Comparison of ENCODE assay signal across 1 cellular context in genomic region chr5:179504600-179505396, GRCh38.
TF ChIP-seq lines count a peak whose summit lies in the region.

No MANE protein-coding gene starts in this region.

TF ChIP-seq in HepG2, 621 proteins besides CTCF, POLR2A, EP300 and RAD21 (continued from another document and continues in another):
- TF ChIP-seq, protein P1, sequence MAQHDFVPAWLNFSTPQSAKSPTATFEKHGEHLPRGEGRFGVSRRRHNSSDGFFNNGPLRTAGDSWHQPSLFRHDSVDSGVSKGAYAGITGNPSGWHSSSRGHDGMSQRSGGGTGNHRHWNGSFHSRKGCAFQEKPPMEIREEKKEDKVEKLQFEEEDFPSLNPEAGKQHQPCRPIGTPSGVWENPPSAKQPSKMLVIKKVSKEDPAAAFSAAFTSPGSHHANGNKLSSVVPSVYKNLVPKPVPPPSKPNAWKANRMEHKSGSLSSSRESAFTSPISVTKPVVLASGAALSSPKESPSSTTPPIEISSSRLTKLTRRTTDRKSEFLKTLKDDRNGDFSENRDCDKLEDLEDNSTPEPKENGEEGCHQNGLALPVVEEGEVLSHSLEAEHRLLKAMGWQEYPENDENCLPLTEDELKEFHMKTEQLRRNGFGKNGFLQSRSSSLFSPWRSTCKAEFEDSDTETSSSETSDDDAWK (CRISPR knock-in tag; IDR thresholded peaks at IDR 0.05): no peak
- peak; percentile 60 for TF ChIP-seq PHF8 (CRISPR knock-in tag; IDR thresholded peaks at IDR 0.05)
- no peak for TF ChIP-seq MZF1 (CRISPR knock-in tag; IDR thresholded peaks at IDR 0.05; ENCODE audit: borderline replicate concordance)
- peak; percentile 33; the same call in 1 of the 2 replicates for TF ChIP-seq ZNF766 (CRISPR knock-in tag; IDR thresholded peaks at IDR 0.05; ENCODE audit: borderline replicate concordance)
- 0 out of 2 replicates have a peak, but pooled peaks have one; percentile 54 for TF ChIP-seq WIZ (CRISPR knock-in tag; IDR thresholded peaks at IDR 0.05)
- no peak for TF ChIP-seq CBX5 (CRISPR knock-in tag; IDR thresholded peaks at IDR 0.05; ENCODE audit: borderline replicate concordance)
- TF ChIP-seq EED (CRISPR knock-in tag; IDR thresholded peaks at IDR 0.05): no peak
- TF ChIP-seq, protein P2, sequence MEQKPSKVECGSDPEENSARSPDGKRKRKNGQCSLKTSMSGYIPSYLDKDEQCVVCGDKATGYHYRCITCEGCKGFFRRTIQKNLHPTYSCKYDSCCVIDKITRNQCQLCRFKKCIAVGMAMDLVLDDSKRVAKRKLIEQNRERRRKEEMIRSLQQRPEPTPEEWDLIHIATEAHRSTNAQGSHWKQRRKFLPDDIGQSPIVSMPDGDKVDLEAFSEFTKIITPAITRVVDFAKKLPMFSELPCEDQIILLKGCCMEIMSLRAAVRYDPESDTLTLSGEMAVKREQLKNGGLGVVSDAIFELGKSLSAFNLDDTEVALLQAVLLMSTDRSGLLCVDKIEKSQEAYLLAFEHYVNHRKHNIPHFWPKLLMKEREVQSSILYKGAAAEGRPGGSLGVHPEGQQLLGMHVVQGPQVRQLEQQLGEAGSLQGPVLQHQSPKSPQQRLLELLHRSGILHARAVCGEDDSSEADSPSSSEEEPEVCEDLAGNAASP (CRISPR knock-in tag; IDR thresholded peaks at IDR 0.05; ENCODE audit: borderline replicate concordance): 0 out of 2 replicates have a peak, but pooled peaks have one; percentile 11
- peak; percentile 45 for TF ChIP-seq CBX1 (IDR thresholded peaks at IDR 0.05; ENCODE audit: low read depth)
- TF ChIP-seq, protein P3, sequence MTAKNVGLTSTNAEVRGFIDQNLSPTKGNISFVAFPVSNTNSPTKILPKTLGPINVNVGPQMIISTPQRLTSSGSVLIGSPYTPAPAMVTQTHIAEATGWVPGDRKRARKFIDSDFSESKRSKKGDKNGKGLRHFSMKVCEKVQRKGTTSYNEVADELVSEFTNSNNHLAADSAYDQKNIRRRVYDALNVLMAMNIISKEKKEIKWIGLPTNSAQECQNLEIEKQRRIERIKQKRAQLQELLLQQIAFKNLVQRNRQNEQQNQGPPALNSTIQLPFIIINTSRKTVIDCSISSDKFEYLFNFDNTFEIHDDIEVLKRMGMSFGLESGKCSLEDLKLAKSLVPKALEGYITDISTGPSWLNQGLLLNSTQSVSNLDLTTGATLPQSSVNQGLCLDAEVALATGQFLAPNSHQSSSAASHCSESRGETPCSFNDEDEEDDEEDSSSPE (CRISPR knock-in tag; IDR thresholded peaks at IDR 0.05): 0 out of 2 replicates have a peak, but pooled peaks have one; percentile 20
- TF ChIP-seq HOXA3 (CRISPR knock-in tag; IDR thresholded peaks at IDR 0.05): 0 out of 2 replicates have a peak, but pooled peaks have one; percentile 39
- TF ChIP-seq SMAD9 (CRISPR knock-in tag; IDR thresholded peaks at IDR 0.05): no peak
- TF ChIP-seq ARID2 (CRISPR knock-in tag; IDR thresholded peaks at IDR 0.05; ENCODE audit: borderline replicate concordance): 0 out of 2 replicates have a peak, but pooled peaks have one; percentile 85
- TF ChIP-seq MXD4 (CRISPR knock-in tag; IDR thresholded peaks at IDR 0.05): no peak
- TF ChIP-seq SP140L (CRISPR knock-in tag; IDR thresholded peaks at IDR 0.05; ENCODE audit: borderline replicate concordance): no peak
- no peak for TF ChIP-seq ZNF558 (CRISPR knock-in tag; IDR thresholded peaks at IDR 0.05; ENCODE audit: borderline replicate concordance)
- no peak for TF ChIP-seq ZC3H4 (CRISPR knock-in tag; IDR thresholded peaks at IDR 0.05; ENCODE audit: borderline replicate concordance)
- TF ChIP-seq ZSCAN5A (CRISPR knock-in tag; IDR thresholded peaks at IDR 0.05; ENCODE audit: borderline replicate concordance): peak; percentile 67; the same call in 1 of the 2 replicates
- TF ChIP-seq CSRNP1 (CRISPR knock-in tag; IDR thresholded peaks at IDR 0.05): no peak
- TF ChIP-seq ZNF264 (CRISPR knock-in tag; IDR thresholded peaks at IDR 0.05): peak; percentile 30; the same call in 1 of the 2 replicates
- TF ChIP-seq PHF20 (CRISPR knock-in tag; IDR thresholded peaks at IDR 0.05): no peak
- no peak for TF ChIP-seq ZBTB38 (CRISPR knock-in tag; IDR thresholded peaks at IDR 0.05)
- TF ChIP-seq MAFG (CRISPR knock-in tag; IDR thresholded peaks at IDR 0.05): no peak
- TF ChIP-seq NCOA2 (CRISPR knock-in tag; IDR thresholded peaks at IDR 0.05): peak; percentile 66
- no peak for TF ChIP-seq ZNF740 (CRISPR knock-in tag; IDR thresholded peaks at IDR 0.05)
- no peak for TF ChIP-seq KMT2A (CRISPR knock-in tag; IDR thresholded peaks at IDR 0.05)
- peak; percentile 85; the same call in 1 of the 2 replicates for TF ChIP-seq HNRNPUL1 (IDR thresholded peaks at IDR 0.05; ENCODE audit: low read depth, low read length)
- no peak for TF ChIP-seq ZFYVE20 (CRISPR knock-in tag; IDR thresholded peaks at IDR 0.05; ENCODE audit: borderline replicate concordance, low read depth)
- TF ChIP-seq TBL1XR1 (IDR thresholded peaks at IDR 0.05; ENCODE audit: borderline replicate concordance, low read length, partially characterized antibody): no peak
- no peak for TF ChIP-seq ZNF235 (CRISPR knock-in tag; IDR thresholded peaks at IDR 0.05; ENCODE audit: borderline replicate concordance)
- peak; percentile 82 for TF ChIP-seq ZNF614 (CRISPR knock-in tag; IDR thresholded peaks at IDR 0.05; ENCODE audit: borderline replicate concordance)
- no peak for TF ChIP-seq ZNF34 (CRISPR knock-in tag; IDR thresholded peaks at IDR 0.05; ENCODE audit: borderline replicate concordance)
- TF ChIP-seq XBP1 (CRISPR knock-in tag; IDR thresholded peaks at IDR 0.05): no peak
- no peak; the same call in 1 of the 2 replicates for TF ChIP-seq GABPB1 (CRISPR knock-in tag; IDR thresholded peaks at IDR 0.05)
- TF ChIP-seq HES4 (CRISPR knock-in tag; IDR thresholded peaks at IDR 0.05; ENCODE audit: borderline replicate concordance): no peak
- peak; percentile 45; the same call in 1 of the 2 replicates for TF ChIP-seq KAT8 (CRISPR knock-in tag; IDR thresholded peaks at IDR 0.05)
- no peak for TF ChIP-seq ZNF775 (CRISPR knock-in tag; IDR thresholded peaks at IDR 0.05; ENCODE audit: borderline replicate concordance)
- peak; percentile 64; the same call in 1 of the 2 replicates for TF ChIP-seq ZFP90 (CRISPR knock-in tag; IDR thresholded peaks at IDR 0.05; ENCODE audit: borderline replicate concordance)
- TF ChIP-seq ATF2 (CRISPR knock-in tag; IDR thresholded peaks at IDR 0.05): peak; percentile 54; the same call in 1 of the 2 replicates
- no peak for TF ChIP-seq STAG1 (CRISPR knock-in tag; IDR thresholded peaks at IDR 0.05)
- peak; percentile 32; the same call in 1 of the 2 replicates for TF ChIP-seq CREM (IDR thresholded peaks at IDR 0.05)
- no peak for TF ChIP-seq CREM (CRISPR knock-in tag; IDR thresholded peaks at IDR 0.05)
- no peak for TF ChIP-seq TRAFD1 (CRISPR knock-in tag; IDR thresholded peaks at IDR 0.05; ENCODE audit: borderline replicate concordance)
- TF ChIP-seq ZNF782 (CRISPR knock-in tag; IDR thresholded peaks at IDR 0.05; ENCODE audit: borderline replicate concordance): no peak
- peak; percentile 71; the same call in 1 of the 2 replicates for TF ChIP-seq ZBTB7B (CRISPR knock-in tag; IDR thresholded peaks at IDR 0.05)
- TF ChIP-seq ELK4 (CRISPR knock-in tag; IDR thresholded peaks at IDR 0.05; ENCODE audit: borderline replicate concordance): no peak
- no peak for TF ChIP-seq RELA (CRISPR knock-in tag; IDR thresholded peaks at IDR 0.05)
- no peak for TF ChIP-seq ZBTB49 (CRISPR knock-in tag; IDR thresholded peaks at IDR 0.05; ENCODE audit: borderline replicate concordance)
- TF ChIP-seq ZNF670 (CRISPR knock-in tag; IDR thresholded peaks at IDR 0.05; ENCODE audit: borderline replicate concordance): no peak
- TF ChIP-seq, protein P4, sequence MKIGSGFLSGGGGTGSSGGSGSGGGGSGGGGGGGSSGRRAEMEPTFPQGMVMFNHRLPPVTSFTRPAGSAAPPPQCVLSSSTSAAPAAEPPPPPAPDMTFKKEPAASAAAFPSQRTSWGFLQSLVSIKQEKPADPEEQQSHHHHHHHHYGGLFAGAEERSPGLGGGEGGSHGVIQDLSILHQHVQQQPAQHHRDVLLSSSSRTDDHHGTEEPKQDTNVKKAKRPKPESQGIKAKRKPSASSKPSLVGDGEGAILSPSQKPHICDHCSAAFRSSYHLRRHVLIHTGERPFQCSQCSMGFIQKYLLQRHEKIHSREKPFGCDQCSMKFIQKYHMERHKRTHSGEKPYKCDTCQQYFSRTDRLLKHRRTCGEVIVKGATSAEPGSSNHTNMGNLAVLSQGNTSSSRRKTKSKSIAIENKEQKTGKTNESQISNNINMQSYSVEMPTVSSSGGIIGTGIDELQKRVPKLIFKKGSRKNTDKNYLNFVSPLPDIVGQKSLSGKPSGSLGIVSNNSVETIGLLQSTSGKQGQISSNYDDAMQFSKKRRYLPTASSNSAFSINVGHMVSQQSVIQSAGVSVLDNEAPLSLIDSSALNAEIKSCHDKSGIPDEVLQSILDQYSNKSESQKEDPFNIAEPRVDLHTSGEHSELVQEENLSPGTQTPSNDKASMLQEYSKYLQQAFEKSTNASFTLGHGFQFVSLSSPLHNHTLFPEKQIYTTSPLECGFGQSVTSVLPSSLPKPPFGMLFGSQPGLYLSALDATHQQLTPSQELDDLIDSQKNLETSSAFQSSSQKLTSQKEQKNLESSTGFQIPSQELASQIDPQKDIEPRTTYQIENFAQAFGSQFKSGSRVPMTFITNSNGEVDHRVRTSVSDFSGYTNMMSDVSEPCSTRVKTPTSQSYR (CRISPR knock-in tag; IDR thresholded peaks at IDR 0.05; ENCODE audit: borderline replicate concordance): no peak
- TF ChIP-seq CC2D1A (CRISPR knock-in tag; IDR thresholded peaks at IDR 0.05): no peak
